ENCODE assay signal across 18 cellular contexts in genomic region chr5:179336126-179336870, GRCh38. TPM values are rescaled to one million over a fixed set of nuclear protein-coding genes. Genes with fewer than 3 reads are reported as not detected.
A peak's percentile ranks its signal among the peaks of the same experiment; 100 is the strongest.
DNase-seq lines count a peak whose midpoint lies in the region; ATAC-seq, FAIRE-seq and TF ChIP-seq lines count a peak whose summit lies in the region.
"Had no signal": no experiment of that assay in that cellular context is flagged by ENCODE, and none has a peak within 500 bp of the region (broad histone marks: within the 10 kb centered on the region; RNA-seq: fewer than 3 reads in every experiment).

No MANE protein-coding gene starts in this region.

- no peak overlapping the region for H4K91ac ChIP-seq in H1 (replicated peaks; ENCODE audit: insufficient read length, low read length)

- no peaks in the 10 kb centered on the region for H3K36me3 ChIP-seq in HEK293 (ENCODE audit: control insufficient read depth in 2 of 2, insufficient read depth in 1 of 2, low read length in 2 of 2)
- no peaks in the 10 kb centered on the region for H3K36me3 ChIP-seq in H1 (ENCODE audit: control insufficient read depth in 2 of 4, insufficient read depth in 4 of 4, low read length in 3 of 4)
- no peaks in the 10 kb centered on the region for H3K36me3 ChIP-seq in HepG2 (replicated peaks in 1 of 2; ENCODE audit: control insufficient read depth in 1 of 2, insufficient read depth in 2 of 2, low read length in 2 of 2)
- H3K36me3 ChIP-seq in vagina: no peaks in the 10 kb centered on the region
- H3K36me3 ChIP-seq in prostate gland: no peaks in the 10 kb centered on the region

- DNase-seq in H1 (ENCODE audit: low read depth in 1 of 2, low spot score in 2 of 2) (no peak), HepG2 (ENCODE audit: low spot score) (no peak), vagina (ENCODE audit: extremely low spot score in 2 of 2) (no peak), SKM-1 treated with dmso at 0.1 percent for 144 hours (lab: John Stamatoyannopoulos, UW; ENCODE audit: unreplicated experiment) (no peak), prostate gland (ENCODE audit: low spot score) (no peak), islet precursor cell (no peak)
- DNase-seq: AML-193, DMS79 treated with DMSO at 0.1 percent for 48 hours, HCEC 1CT, NCI-H1105 treated with DMSO at 0.1 percent for 48 hours, NCI-H1694, NCI-H2081 treated with DMSO at 0.1 percent for 48 hours, NCI-H446 treated with DMSO at 0.1 percent for 48 hours, NCI-H69 had no signal

- H2AK5ac ChIP-seq in H1 (ENCODE audit: low read depth, low read length): no peak overlapping the region

- no peak overlapping the region for H2BK120ac ChIP-seq in H1 (replicated peaks; ENCODE audit: low read depth, low read length)

- POLR2A ChIA-PET in HEK293 (lab: Yijun Ruan, JAX): no interaction called here
- POLR2A ChIA-PET in H1 (lab: Charles Lee; ENCODE audit: partially characterized antibody): interaction anchor here (1.2 to 1.8 kb wide), 2 partner anchors 14 to 287 kb away, joined by 3 to 4 read pairs; partner anchors contain the start of gene HNRNPH1
- POLR2A ChIA-PET in HepG2 (lab: Yijun Ruan, JAX): no interaction called here

- TF ChIP-seq EP300 in H1 (IDR thresholded peaks at IDR 0.05; ENCODE audit: borderline replicate concordance in 1 of 2, low read depth in 2 of 2, low read length in 2 of 2) (no peak), HepG2 (IDR thresholded peaks at IDR 0.05; ENCODE audit: low read depth in 2 of 2, low read length in 2 of 2) (no peak), HepG2 (CRISPR knock-in tag; IDR thresholded peaks at IDR 0.05; ENCODE audit: borderline replicate concordance) (no peak)

- H4K8ac ChIP-seq in H1 (ENCODE audit: extremely low read depth, insufficient read depth, low read length): no peak overlapping the region

- no peak overlapping the region for H3K4ac ChIP-seq in H1 (replicated peaks; ENCODE audit: insufficient read length, low read depth, low read length)

- H3K27me3 ChIP-seq in H1 (replicated peaks in 1 of 4; ENCODE audit: control insufficient read depth in 3 of 4, extremely low read depth in 1 of 4, insufficient read depth in 3 of 4, low read length in 3 of 4) (no peaks in the 10 kb centered on the region), HepG2 (ENCODE audit: control insufficient read depth in 1 of 2, insufficient read depth in 2 of 2, low read length in 2 of 2) (peaks cover 1 to 56% of the 10 kb centered on the region in 2 experiments; a peak in 4 of 5 replicates), vagina (no peaks in the 10 kb centered on the region), prostate gland (replicated peaks; ENCODE audit: insufficient read depth) (no peaks in the 10 kb centered on the region)

- TF ChIP-seq CTCF in HEK293 (tag by site-specific recombination; IDR thresholded peaks at IDR 0.05): no peak
- no peak for TF ChIP-seq CTCF in H1 (IDR thresholded peaks at IDR 0.05; ENCODE audit: control extremely low read depth in 1 of 3, insufficient read depth in 1 of 3, low read depth in 1 of 3, low read length in 3 of 3)
- no peak for TF ChIP-seq CTCF in HepG2 (CRISPR knock-in tag; IDR thresholded peaks at IDR 0.05)
- TF ChIP-seq CTCF in vagina (IDR thresholded peaks at IDR 0.05): no peak
- TF ChIP-seq CTCF in prostate gland (IDR thresholded peaks at IDR 0.05): no peak

- H3K14ac ChIP-seq in H1 (ENCODE audit: insufficient read length): no peak overlapping the region

- in situ Hi-C loops in HepG2 (cut with HindIII; ENCODE audit: extremely low pct_ligation_motif_present, low pct_unique_long_range_greater_than_20kb): no loop called here

- no peak overlapping the region for H3K4me3 ChIP-seq in HEK293 (ENCODE audit: low read depth, low read length)
- no peak overlapping the region for H3K4me3 ChIP-seq in H1 (ENCODE audit: extremely low read depth in 1 of 4, insufficient read depth in 2 of 4, low read depth in 3 of 4, low read length in 4 of 4)
- H3K4me3 ChIP-seq in HepG2 (replicated peaks in 1 of 3; ENCODE audit: insufficient read depth in 1 of 3, low read depth in 2 of 3, low read length in 3 of 3): no peak overlapping the region
- no peak overlapping the region for H3K4me3 ChIP-seq in vagina
- no peak overlapping the region for H3K4me3 ChIP-seq in prostate gland

- no peaks in the 10 kb centered on the region for H4K20me1 ChIP-seq in H1 (replicated peaks in 1 of 2; ENCODE audit: control insufficient read depth in 1 of 2, insufficient read depth in 2 of 2, low read length in 2 of 2)
- H4K20me1 ChIP-seq in HepG2 (ENCODE audit: insufficient read depth, low read length): no peaks in the 10 kb centered on the region

- H3K4me1 ChIP-seq in HEK293 (ENCODE audit: control insufficient read depth, insufficient read depth, low read length): no peaks in the 10 kb centered on the region
- peaks cover 0 to 10% (median 0%) of the 10 kb centered on the region in 4 experiments; a peak in 2 of 7 replicates for H3K4me1 ChIP-seq in H1 (replicated peaks in 1 of 4; ENCODE audit: control insufficient read depth in 3 of 4, insufficient read depth in 4 of 4, low read length in 3 of 4)
- no peaks in the 10 kb centered on the region for H3K4me1 ChIP-seq in HepG2 (ENCODE audit: insufficient read depth, low read length)
- H3K4me1 ChIP-seq in vagina: peaks cover 41% of the 10 kb centered on the region
- H3K4me1 ChIP-seq in prostate gland (replicated peaks): no peaks in the 10 kb centered on the region

- H3K9ac ChIP-seq in H1 (replicated peaks in 1 of 4; ENCODE audit: extremely low read depth in 1 of 4, low read depth in 3 of 4, low read length in 3 of 4): no peak overlapping the region
- H3K9ac ChIP-seq in HepG2 (ENCODE audit: insufficient read depth, low read depth, low read length): no peak overlapping the region

- FAIRE-seq in H1 (lab: Jason Lieb, UNC) (no peak), HepG2 (lab: Jason Lieb, UNC) (no peak)
- FAIRE-seq: RCC 7860 had no signal

- peaks cover 3% of the 10 kb centered on the region for H3K79me1 ChIP-seq in H1 (ENCODE audit: low read depth, low read length)

- H3K9me3 ChIP-seq in HEK293 (ENCODE audit: control insufficient read depth, insufficient read depth, low read depth, low read length) (no peaks in the 10 kb centered on the region), H1 (ENCODE audit: insufficient read depth in 2 of 2, low read depth in 1 of 2, low read length in 1 of 2) (no peaks in the 10 kb centered on the region), HepG2 (ENCODE audit: low read length) (no peaks in the 10 kb centered on the region), vagina (no peaks in the 10 kb centered on the region), prostate gland (no peaks in the 10 kb centered on the region)

- no peak overlapping the region for H3K23ac ChIP-seq in H1 (ENCODE audit: insufficient read length)

- H2BK5ac ChIP-seq in H1 (ENCODE audit: low read depth, low read length): no peak overlapping the region

- TF ChIP-seq POLR2A in H1 (IDR thresholded peaks at IDR 0.05; ENCODE audit: control extremely low read depth in 1 of 2, low read depth in 2 of 2, low read length in 2 of 2) (no peak), HepG2 (IDR thresholded peaks at IDR 0.05; ENCODE audit: insufficient read depth in 1 of 2, low read depth in 2 of 2, low read length in 2 of 2) (no peak), vagina (IDR thresholded peaks at IDR 0.05) (no peak), prostate gland (IDR thresholded peaks at IDR 0.05) (no peak)

- H2AFZ ChIP-seq in H1 (ENCODE audit: low read length) (no peak overlapping the region; the same call in 1 of the 2 replicates), HepG2 (ENCODE audit: low read length) (no peak overlapping the region)

- intact Hi-C loops in HepG2 (cut with micrococcal nuclease; ENCODE audit: unreplicated experiment): no loop called here
- intact Hi-C loops in vagina (cut with DNase I): no loop called here
- intact Hi-C loops in prostate gland (cut with DNase I): no loop called here

- BruUV-seq in HepG2 (replicated peaks; lab: Mats Ljungman, UMichigan): no TSS peak

- CTCF ChIA-PET in HEK293 (lab: Yijun Ruan, JAX): no interaction called here
- CTCF ChIA-PET in H1 (lab: Charles Lee; ENCODE audit: partially characterized antibody): interaction anchor here (0.6 to 1.5 kb wide), 6 partner anchors 24 to 190 kb away, joined by 3 to 4 read pairs (median 3); no protein-coding TSS in a partner anchor
- CTCF ChIA-PET in HepG2 (lab: Yijun Ruan, JAX; ENCODE audit: low intra/inter-chr PET ratio, low total read pairs): no interaction called here

- 82% methylated on average over 36 of the region's 36 CpGs; no CpG with 5 or more reads in 1 of the 2 experiments for WGBS in H1 (ENCODE audit: extremely low coverage in 1 of 2, insufficient coverage in 1 of 2, insufficient read length in 1 of 2, insufficient replicate concordance in 2 of 2, low coverage in 1 of 2, low lambda C conversion rate in 2 of 2, missing lambda C conversion rate in 1 of 2), 2 experiments
- WGBS in HepG2 (ENCODE audit: low lambda C conversion rate): 38% methylated on average over 24 of the region's 36 CpGs
- 76% methylated on average over 36 of the region's 36 CpGs for WGBS in prostate gland

- H2BK20ac ChIP-seq in H1 (ENCODE audit: low read length): no peak overlapping the region

- no peak overlapping the region for H4K5ac ChIP-seq in H1 (ENCODE audit: insufficient read length, low read depth, low read length)

- H3K79me2 ChIP-seq in H1 (ENCODE audit: control insufficient read depth in 1 of 2, insufficient read depth in 2 of 2, low read length in 2 of 2): no peaks in the 10 kb centered on the region
- no peaks in the 10 kb centered on the region for H3K79me2 ChIP-seq in HepG2 (ENCODE audit: insufficient read depth, low read length)

- no peak overlapping the region for H3K18ac ChIP-seq in H1 (ENCODE audit: extremely low read depth, low read length)

- no peak overlapping the region for H3K27ac ChIP-seq in HEK293 (ENCODE audit: extremely low read depth, low read depth, low read length)
- no peak overlapping the region for H3K27ac ChIP-seq in H1 (ENCODE audit: low read depth, low read length)
- no peak overlapping the region for H3K27ac ChIP-seq in HepG2 (ENCODE audit: extremely low read length, insufficient read depth, low read length)
- peak overlapping the region; percentile 30 for H3K27ac ChIP-seq in vagina
- H3K27ac ChIP-seq in prostate gland: no peak overlapping the region

- ATAC-seq in HepG2: no peak
- ATAC-seq: Right ventricle myocardium inferior had no signal

- H3K56ac ChIP-seq in H1 (replicated peaks; ENCODE audit: insufficient read length, low read depth, low read length): no peak overlapping the region

- no peak for TF ChIP-seq RAD21 in H1 (IDR thresholded peaks at IDR 0.05 in 1 of 2, conservative IDR thresholded peaks at IDR 0.05 in 1 of 2; ENCODE audit: low read depth in 2 of 2, low read length in 2 of 2)
- TF ChIP-seq RAD21 in HepG2 (CRISPR knock-in tag; IDR thresholded peaks at IDR 0.05): no peak

- H3K4me2 ChIP-seq in H1 (ENCODE audit: insufficient read depth in 1 of 2, low read depth in 2 of 2, low read length in 2 of 2): no peak overlapping the region
- no peak overlapping the region for H3K4me2 ChIP-seq in HepG2 (ENCODE audit: low read depth, low read length)

- no peaks in the 10 kb centered on the region for H3K23me2 ChIP-seq in H1 (ENCODE audit: low read depth, low read length)

- 0 out of 2 replicates have a peak overlapping the region, but pooled peaks have one; percentile 39 for H2BK12ac ChIP-seq in H1 (ENCODE audit: low read depth, low read length)

- no peak overlapping the region for H2BK15ac ChIP-seq in H1 (ENCODE audit: low read length)

RNA-seq across cellular contexts. Expression of gene ADAMTS2, which starts 9.0 kb away (rescaled TPM):
- total RNA-seq in H1 (2021; fragmentation: NEBNext Ultra II Directional; extraction: Animal tissue kit (Norgen Biotek cat#: 25700)): 5.2 and 7.3 TPM in 2 replicates
- polyA plus RNA-seq in H1 (2011; rRNA removed) (6.6 and 9.6 TPM in 2 replicates), HepG2 (2011; rRNA removed) (3.5 and 3.6 TPM in 2 replicates)
- polyA plus RNA-seq in H1 (2011; cell fraction: cytosol; rRNA removed): 7.9 TPM
- polyA plus RNA-seq in H1 (2011; cell fraction: nucleus; rRNA removed): 14.4 TPM
- polyA plus RNA-seq in H1 (2012, experiment 1 of 2): 2.3 to 4.9 TPM (median 4.4 TPM) in 4 replicates
- polyA plus RNA-seq in H1 (2012, experiment 2 of 2): 2.0 TPM
- 3.2 TPM for polyA plus RNA-seq in H1 (2013, experiment 1 of 2)
- polyA plus RNA-seq in H1 (2013, experiment 2 of 2): 3.3 TPM
- polyA minus RNA-seq in H1 (2011; rRNA and poly(A)+ RNA removed): 3.6 and 6.4 TPM in 2 replicates
- polyA minus RNA-seq in H1 (2011; cell fraction: cytosol; rRNA and poly(A)+ RNA removed): 3.4 TPM
- polyA minus RNA-seq in H1 (2011; cell fraction: nucleus; rRNA and poly(A)+ RNA removed): 7.3 TPM
- total RNA-seq in HepG2 (2016; rRNA removed; fragmentation: Illumina TruSeq; extraction: Trizol) (0.18 and 0.24 TPM in 2 replicates), vagina (17.4 TPM), prostate gland (10 to 100 TPM in 1 of 2 donors, 1 to 10 TPM in 1; 2.0 to 20.3 TPM)
- total RNA-seq in HepG2 (2016; cell fraction: cytosol; rRNA removed; fragmentation: Illumina TruSeq; extraction: Trizol; ENCODE audit: low read depth): 0.09 and 0.10 TPM in 2 replicates
- 0.15 and 0.17 TPM in 2 replicates for total RNA-seq in HepG2 (2016; cell fraction: insoluble cytoplasmic fraction; rRNA removed; fragmentation: Illumina TruSeq; extraction: Trizol)
- total RNA-seq in HepG2 (2016; cell fraction: membrane; rRNA removed; fragmentation: Illumina TruSeq; extraction: Trizol): 0.25 and 0.38 TPM in 2 replicates
- 0.25 and 0.59 TPM in 2 replicates for total RNA-seq in HepG2 (2016; cell fraction: nucleus; rRNA removed; fragmentation: Illumina TruSeq; extraction: Trizol)
- polyA plus RNA-seq in HepG2 (2011; cell fraction: cytosol; rRNA removed): 2.4 and 4.9 TPM in 2 replicates
- 5.3 and 5.6 TPM in 2 replicates for polyA plus RNA-seq in HepG2 (2011; cell fraction: nucleus; rRNA removed)
- 2.3 and 2.4 TPM in 2 replicates for polyA plus RNA-seq in HepG2 (2012)
- 0.26 and 0.29 TPM in 2 replicates for polyA plus RNA-seq in HepG2 (2016; cell fraction: cytosol; fragmentation: Illumina TruSeq; extraction: Trizol; ENCODE audit: low read depth)
- polyA plus RNA-seq in HepG2 (2016; cell fraction: insoluble cytoplasmic fraction; fragmentation: Illumina TruSeq; extraction: Trizol; ENCODE audit: low read depth): 0.36 and 0.41 TPM in 2 replicates
- 0.58 and 0.62 TPM in 2 replicates for polyA plus RNA-seq in HepG2 (2016; cell fraction: membrane; fragmentation: Illumina TruSeq; extraction: Trizol; ENCODE audit: low read depth)
- 0.59 and 1.2 TPM in 2 replicates for polyA plus RNA-seq in HepG2 (2016; cell fraction: nucleus; fragmentation: Illumina TruSeq; extraction: Trizol; ENCODE audit: insufficient read depth, low read depth)
- 4.6 TPM in 1 of 2 replicates, not detected in the other for polyA minus RNA-seq in HepG2 (2011; rRNA and poly(A)+ RNA removed; ENCODE audit: low replicate concordance)
- 0.99 and 1.4 TPM in 2 replicates for polyA minus RNA-seq in HepG2 (2011; cell fraction: cytosol; rRNA and poly(A)+ RNA removed)
- 0.90 and 1.7 TPM in 2 replicates for polyA minus RNA-seq in HepG2 (2011; cell fraction: nucleus; rRNA and poly(A)+ RNA removed)
- total RNA-seq: G401 had no signal
